In the genomic region with DNA sequence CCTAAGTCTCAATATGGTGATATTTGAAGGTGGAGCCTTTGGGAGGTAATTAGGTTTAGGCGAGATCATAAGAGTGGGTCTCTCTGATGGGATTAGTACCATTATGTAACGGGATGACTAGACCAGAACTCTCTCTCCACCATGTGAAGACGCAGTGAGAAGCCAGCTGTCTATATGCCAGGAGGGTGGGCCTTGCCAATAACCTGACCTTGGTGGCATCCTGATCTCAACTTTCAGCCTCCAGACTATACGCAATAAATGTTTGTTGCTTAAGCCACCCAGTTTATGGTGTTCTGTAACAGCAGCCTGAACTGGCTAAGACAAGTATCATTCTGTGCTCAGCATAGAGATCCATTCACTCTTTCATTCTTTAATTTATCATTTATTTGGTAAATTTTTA, we compare ENCODE assay signal across 30 cellular contexts.
"Had no signal": no experiment of that assay in that cellular context is flagged by ENCODE, and none has a peak within 500 bp of the region (broad histone marks: within the 10 kb centered on the region; RNA-seq: fewer than 3 reads in every experiment).

No MANE protein-coding gene starts in this region.

- H3K9me3 Mint-ChIP-seq: mesothelial cell of epicardium; neural crest cell; stimulated activated memory B cell treated with anti-CD40 and anti-IgM and Interleukin-4, amounts not matched to agents 10 μg/mL and 1 μg/mL and 100 μg/mL, for 72 hours had no signal

- H3K9ac ChIP-seq: parathyroid adenoma had no signal

- H3K27ac ChIP-seq: esophagus squamous epithelium, neutrophil, parathyroid adenoma, sigmoid colon, skin epidermis, thoracic aorta, transverse colon, vagina had no signal

- H3K36me3 ChIP-seq: esophagus squamous epithelium, neutrophil, sigmoid colon, spleen, thoracic aorta, transverse colon, vagina had no signal

- H3K27ac Mint-ChIP-seq: effector memory CD8-positive, alpha-beta T cell; immature natural killer cell; mesothelial cell of epicardium; naive B cell; natural killer cell treated with Interleukin-12 subunit alpha and Interleukin-12 subunit beta and Interleukin-15 and Interleukin-18, amount 100 ng/mL, for 72 hours; progenitor cell of endocrine pancreas; stimulated activated memory B cell treated with anti-CD40 and anti-IgM and Interleukin-4, amounts not matched to agents 10 μg/mL and 1 μg/mL and 100 μg/mL, for 72 hours had no signal

- H3K27me3 ChIP-seq: esophagus squamous epithelium, neutrophil, sigmoid colon, spleen, transverse colon, vagina had no signal

- ATAC-seq: effector memory CD8-positive, alpha-beta T cell; left colon; mucosa of descending colon; natural killer cell treated with Interleukin-12 subunit alpha and Interleukin-12 subunit beta and Interleukin-15 and Interleukin-18, amount 100 ng/mL, for 72 hours; right cardiac atrium; stimulated activated memory B cell treated with anti-CD40 and anti-IgM and Interleukin-4, amounts not matched to agents 10 μg/mL and 1 μg/mL and 100 μg/mL, for 72 hours; stimulated activated naive CD8-positive, alpha-beta T cell treated with anti-CD3 and anti-CD28 coated beads, Interleukin-15, Interleukin-2, amounts not matched to agents 100 U/mL and 50 U/mL, for 24 hours had no signal

- H3K4me1 ChIP-seq: esophagus squamous epithelium, spleen, transverse colon, vagina had no signal

- H3K4me3 Mint-ChIP-seq: effector memory CD8-positive, alpha-beta T cell; immature natural killer cell; mesothelial cell of epicardium; naive B cell; natural killer cell treated with Interleukin-12 subunit alpha and Interleukin-12 subunit beta and Interleukin-15 and Interleukin-18, amount 100 ng/mL, for 72 hours; neural crest cell; stimulated activated memory B cell treated with anti-CD40 and anti-IgM and Interleukin-4, amounts not matched to agents 10 μg/mL and 1 μg/mL and 100 μg/mL, for 72 hours had no signal

- H3K4me3 ChIP-seq: esophagus squamous epithelium, mucosa of descending colon, sigmoid colon, skin epidermis, spleen, thoracic aorta, transverse colon, vagina had no signal

- DNase-seq: cerebellar nuclear complex; cortex of kidney; effector memory CD8-positive, alpha-beta T cell; erythroblast; esophagus squamous epithelium; hypothalamus; immature natural killer cell; islet precursor cell; kidney glomerular epithelial cell; left colon; mesenchymal stem cell; mucosa of descending colon; naive B cell; sigmoid colon; spleen; stimulated activated CD4-positive, alpha-beta T cell treated with anti-CD3 and anti-CD28 coated beads, Interleukin-4, amount 100 ng/mL, for 4 hours; stimulated activated naive CD8-positive, alpha-beta T cell treated with anti-CD3 and anti-CD28 coated beads, Interleukin-15, Interleukin-2, amounts not matched to agents 100 U/mL and 50 U/mL, for 24 hours; substantia nigra; transverse colon had no signal

- H3K4me1 Mint-ChIP-seq: immature natural killer cell; naive B cell; stimulated activated memory B cell treated with anti-CD40 and anti-IgM and Interleukin-4, amounts not matched to agents 10 μg/mL and 1 μg/mL and 100 μg/mL, for 72 hours had no signal

- H3K36me3 Mint-ChIP-seq: immature natural killer cell; mesothelial cell of epicardium; naive B cell; natural killer cell treated with Interleukin-12 subunit alpha and Interleukin-12 subunit beta and Interleukin-15 and Interleukin-18, amount 100 ng/mL, for 72 hours; stimulated activated memory B cell treated with anti-CD40 and anti-IgM and Interleukin-4, amounts not matched to agents 10 μg/mL and 1 μg/mL and 100 μg/mL, for 72 hours had no signal

- H3K27me3 Mint-ChIP-seq: effector memory CD8-positive, alpha-beta T cell; naive B cell; natural killer cell treated with Interleukin-12 subunit alpha and Interleukin-12 subunit beta and Interleukin-15 and Interleukin-18, amount 100 ng/mL, for 72 hours; stimulated activated memory B cell treated with anti-CD40 and anti-IgM and Interleukin-4, amounts not matched to agents 10 μg/mL and 1 μg/mL and 100 μg/mL, for 72 hours had no signal

- H3K9me3 ChIP-seq: esophagus squamous epithelium, mucosa of descending colon, neutrophil, sigmoid colon, spleen, thoracic aorta, transverse colon, vagina had no signal

- H3K79me2 ChIP-seq: parathyroid adenoma had no signal

- H2AFZ ChIP-seq: parathyroid adenoma had no signal
